In the genomic region with DNA sequence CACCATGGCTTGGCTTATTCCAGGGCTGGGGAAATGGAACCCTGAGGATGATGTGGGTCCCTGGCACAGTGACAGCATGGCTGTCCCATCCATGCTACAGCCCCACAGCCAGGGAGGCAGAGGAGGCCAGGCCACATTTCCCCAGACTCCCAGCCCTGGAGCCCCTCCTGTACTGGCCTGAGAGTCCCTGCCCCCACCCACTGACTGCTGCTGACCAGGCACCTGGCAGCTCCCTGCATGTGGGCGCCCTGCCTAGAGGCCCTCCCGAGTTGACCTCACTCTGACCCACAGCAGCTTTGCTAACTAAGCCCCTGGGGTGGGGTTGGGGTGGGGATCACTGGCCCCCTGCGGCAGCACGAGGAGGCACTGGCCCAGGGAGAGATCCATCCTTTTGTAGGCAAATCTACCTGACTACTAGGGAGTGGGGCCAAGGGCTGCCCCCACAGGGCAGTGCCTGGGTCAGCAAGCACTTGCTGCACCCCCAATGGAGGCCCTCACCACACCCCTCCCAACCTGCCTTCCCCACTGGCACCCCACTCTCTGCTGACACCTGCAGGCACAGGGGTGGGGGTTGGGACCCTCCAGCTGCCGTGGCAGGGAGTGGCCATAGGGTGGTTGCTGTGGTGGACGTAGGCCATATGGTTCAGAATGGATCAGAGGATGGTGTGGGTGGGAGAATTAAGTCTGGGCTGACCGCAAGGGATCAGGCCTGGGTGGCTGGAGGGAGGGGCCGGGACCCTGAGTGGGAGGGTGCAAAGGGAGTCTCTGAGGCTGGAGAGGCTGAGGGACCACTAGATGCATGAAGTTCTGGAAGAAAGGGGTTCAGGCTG, we compare ENCODE assay signal across 1 cellular context.
TF ChIP-seq lines count a peak whose summit lies in the region.

No MANE protein-coding gene starts in this region.

TF ChIP-seq in GM23338, 12 proteins besides CTCF, POLR2A, EP300 and RAD21:
- no peak for TF ChIP-seq ZNF114 (CRISPR knock-in tag; IDR thresholded peaks at IDR 0.05)
- TF ChIP-seq JUNB (IDR thresholded peaks at IDR 0.05; ENCODE audit: unreplicated experiment) = no peak
- TF ChIP-seq, protein P1, sequence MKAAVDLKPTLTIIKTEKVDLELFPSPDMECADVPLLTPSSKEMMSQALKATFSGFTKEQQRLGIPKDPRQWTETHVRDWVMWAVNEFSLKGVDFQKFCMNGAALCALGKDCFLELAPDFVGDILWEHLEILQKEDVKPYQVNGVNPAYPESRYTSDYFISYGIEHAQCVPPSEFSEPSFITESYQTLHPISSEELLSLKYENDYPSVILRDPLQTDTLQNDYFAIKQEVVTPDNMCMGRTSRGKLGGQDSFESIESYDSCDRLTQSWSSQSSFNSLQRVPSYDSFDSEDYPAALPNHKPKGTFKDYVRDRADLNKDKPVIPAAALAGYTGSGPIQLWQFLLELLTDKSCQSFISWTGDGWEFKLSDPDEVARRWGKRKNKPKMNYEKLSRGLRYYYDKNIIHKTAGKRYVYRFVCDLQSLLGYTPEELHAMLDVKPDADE (IDR thresholded peaks at IDR 0.05) = no peak
- TF ChIP-seq NANOG (IDR thresholded peaks at IDR 0.05; ENCODE audit: borderline replicate concordance) = no peak
- no peak for TF ChIP-seq EZH2phosphoT487 (IDR thresholded peaks at IDR 0.05; ENCODE audit: unreplicated experiment)
- TF ChIP-seq ZNF331 (CRISPR knock-in tag; IDR thresholded peaks at IDR 0.05; ENCODE audit: low read depth) = no peak
- no peak for TF ChIP-seq CREB1 (CRISPR knock-in tag; IDR thresholded peaks at IDR 0.05; ENCODE audit: low read depth)
- TF ChIP-seq, protein P2, sequence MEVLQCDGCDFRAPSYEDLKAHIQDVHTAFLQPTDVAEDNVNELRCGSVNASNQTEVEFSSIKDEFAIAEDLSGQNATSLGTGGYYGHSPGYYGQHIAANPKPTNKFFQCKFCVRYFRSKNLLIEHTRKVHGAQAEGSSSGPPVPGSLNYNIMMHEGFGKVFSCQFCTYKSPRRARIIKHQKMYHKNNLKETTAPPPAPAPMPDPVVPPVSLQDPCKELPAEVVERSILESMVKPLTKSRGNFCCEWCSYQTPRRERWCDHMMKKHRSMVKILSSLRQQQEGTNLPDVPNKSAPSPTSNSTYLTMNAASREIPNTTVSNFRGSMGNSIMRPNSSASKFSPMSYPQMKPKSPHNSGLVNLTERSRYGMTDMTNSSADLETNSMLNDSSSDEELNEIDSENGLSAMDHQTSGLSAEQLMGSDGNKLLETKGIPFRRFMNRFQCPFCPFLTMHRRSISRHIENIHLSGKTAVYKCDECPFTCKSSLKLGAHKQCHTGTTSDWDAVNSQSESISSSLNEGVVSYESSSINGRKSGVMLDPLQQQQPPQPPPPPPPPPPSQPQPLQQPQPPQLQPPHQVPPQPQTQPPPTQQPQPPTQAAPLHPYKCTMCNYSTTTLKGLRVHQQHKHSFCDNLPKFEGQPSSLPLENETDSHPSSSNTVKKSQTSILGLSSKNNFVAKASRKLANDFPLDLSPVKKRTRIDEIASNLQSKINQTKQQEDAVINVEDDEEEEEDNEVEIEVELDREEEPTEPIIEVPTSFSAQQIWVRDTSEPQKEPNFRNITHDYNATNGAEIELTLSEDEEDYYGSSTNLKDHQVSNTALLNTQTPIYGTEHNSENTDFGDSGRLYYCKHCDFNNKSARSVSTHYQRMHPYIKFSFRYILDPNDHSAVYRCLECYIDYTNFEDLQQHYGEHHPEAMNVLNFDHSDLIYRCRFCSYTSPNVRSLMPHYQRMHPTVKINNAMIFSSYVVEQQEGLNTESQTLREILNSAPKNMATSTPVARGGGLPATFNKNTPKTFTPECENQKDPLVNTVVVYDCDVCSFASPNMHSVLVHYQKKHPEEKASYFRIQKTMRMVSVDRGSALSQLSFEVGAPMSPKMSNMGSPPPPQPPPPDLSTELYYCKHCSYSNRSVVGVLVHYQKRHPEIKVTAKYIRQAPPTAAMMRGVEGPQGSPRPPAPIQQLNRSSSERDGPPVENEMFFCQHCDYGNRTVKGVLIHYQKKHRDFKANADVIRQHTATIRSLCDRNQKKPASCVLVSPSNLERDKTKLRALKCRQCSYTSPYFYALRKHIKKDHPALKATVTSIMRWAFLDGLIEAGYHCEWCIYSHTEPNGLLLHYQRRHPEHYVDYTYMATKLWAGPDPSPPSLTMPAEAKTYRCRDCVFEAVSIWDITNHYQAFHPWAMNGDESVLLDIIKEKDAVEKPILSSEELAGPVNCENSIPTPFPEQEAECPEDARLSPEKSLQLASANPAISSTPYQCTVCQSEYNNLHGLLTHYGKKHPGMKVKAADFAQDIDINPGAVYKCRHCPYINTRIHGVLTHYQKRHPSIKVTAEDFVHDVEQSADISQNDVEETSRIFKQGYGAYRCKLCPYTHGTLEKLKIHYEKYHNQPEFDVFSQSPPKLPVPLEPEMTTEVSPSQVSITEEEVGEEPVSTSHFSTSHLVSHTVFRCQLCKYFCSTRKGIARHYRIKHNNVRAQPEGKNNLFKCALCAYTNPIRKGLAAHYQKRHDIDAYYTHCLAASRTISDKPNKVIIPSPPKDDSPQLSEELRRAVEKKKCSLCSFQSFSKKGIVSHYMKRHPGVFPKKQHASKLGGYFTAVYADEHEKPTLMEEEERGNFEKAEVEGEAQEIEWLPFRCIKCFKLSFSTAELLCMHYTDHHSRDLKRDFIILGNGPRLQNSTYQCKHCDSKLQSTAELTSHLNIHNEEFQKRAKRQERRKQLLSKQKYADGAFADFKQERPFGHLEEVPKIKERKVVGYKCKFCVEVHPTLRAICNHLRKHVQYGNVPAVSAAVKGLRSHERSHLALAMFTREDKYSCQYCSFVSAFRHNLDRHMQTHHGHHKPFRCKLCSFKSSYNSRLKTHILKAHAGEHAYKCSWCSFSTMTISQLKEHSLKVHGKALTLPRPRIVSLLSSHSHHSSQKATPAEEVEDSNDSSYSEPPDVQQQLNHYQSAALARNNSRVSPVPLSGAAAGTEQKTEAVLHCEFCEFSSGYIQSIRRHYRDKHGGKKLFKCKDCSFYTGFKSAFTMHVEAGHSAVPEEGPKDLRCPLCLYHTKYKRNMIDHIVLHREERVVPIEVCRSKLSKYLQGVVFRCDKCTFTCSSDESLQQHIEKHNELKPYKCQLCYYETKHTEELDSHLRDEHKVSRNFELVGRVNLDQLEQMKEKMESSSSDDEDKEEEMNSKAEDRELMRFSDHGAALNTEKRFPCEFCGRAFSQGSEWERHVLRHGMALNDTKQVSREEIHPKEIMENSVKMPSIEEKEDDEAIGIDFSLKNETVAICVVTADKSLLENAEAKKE (CRISPR knock-in tag; IDR thresholded peaks at IDR 0.05) = no peak
- no peak for TF ChIP-seq POLR2AphosphoS5 (IDR thresholded peaks at IDR 0.05; ENCODE audit: low read depth)
- TF ChIP-seq STAT1 (IDR thresholded peaks at IDR 0.05; ENCODE audit: unreplicated experiment) = no peak
- no peak for TF ChIP-seq EZH2 (IDR thresholded peaks at IDR 0.05; ENCODE audit: low read depth, unreplicated experiment)
- TF ChIP-seq, protein P3, sequence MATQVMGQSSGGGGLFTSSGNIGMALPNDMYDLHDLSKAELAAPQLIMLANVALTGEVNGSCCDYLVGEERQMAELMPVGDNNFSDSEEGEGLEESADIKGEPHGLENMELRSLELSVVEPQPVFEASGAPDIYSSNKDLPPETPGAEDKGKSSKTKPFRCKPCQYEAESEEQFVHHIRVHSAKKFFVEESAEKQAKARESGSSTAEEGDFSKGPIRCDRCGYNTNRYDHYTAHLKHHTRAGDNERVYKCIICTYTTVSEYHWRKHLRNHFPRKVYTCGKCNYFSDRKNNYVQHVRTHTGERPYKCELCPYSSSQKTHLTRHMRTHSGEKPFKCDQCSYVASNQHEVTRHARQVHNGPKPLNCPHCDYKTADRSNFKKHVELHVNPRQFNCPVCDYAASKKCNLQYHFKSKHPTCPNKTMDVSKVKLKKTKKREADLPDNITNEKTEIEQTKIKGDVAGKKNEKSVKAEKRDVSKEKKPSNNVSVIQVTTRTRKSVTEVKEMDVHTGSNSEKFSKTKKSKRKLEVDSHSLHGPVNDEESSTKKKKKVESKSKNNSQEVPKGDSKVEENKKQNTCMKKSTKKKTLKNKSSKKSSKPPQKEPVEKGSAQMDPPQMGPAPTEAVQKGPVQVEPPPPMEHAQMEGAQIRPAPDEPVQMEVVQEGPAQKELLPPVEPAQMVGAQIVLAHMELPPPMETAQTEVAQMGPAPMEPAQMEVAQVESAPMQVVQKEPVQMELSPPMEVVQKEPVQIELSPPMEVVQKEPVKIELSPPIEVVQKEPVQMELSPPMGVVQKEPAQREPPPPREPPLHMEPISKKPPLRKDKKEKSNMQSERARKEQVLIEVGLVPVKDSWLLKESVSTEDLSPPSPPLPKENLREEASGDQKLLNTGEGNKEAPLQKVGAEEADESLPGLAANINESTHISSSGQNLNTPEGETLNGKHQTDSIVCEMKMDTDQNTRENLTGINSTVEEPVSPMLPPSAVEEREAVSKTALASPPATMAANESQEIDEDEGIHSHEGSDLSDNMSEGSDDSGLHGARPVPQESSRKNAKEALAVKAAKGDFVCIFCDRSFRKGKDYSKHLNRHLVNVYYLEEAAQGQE (IDR thresholded peaks at IDR 0.05; ENCODE audit: unreplicated experiment) = no peak
TF ChIP-seq in GM23338: peak in this region for 0.
